ENCODE assay signal across 12 cellular contexts in genomic region chr17:40445769-40446468, GRCh38. TPM values are rescaled to one million over a fixed set of nuclear protein-coding genes. Genes with fewer than 3 reads are reported as not detected.
DNase-seq lines count a peak whose midpoint lies in the region; ATAC-seq and TF ChIP-seq lines count a peak whose summit lies in the region.
"Had no signal": no experiment of that assay in that cellular context is flagged by ENCODE, and none has a peak within 500 bp of the region (broad histone marks: within the 10 kb centered on the region; RNA-seq: fewer than 3 reads in every experiment).

No MANE protein-coding gene starts in this region.

- intact Hi-C loops in activated naive CD4-positive, alpha-beta T cell treated with anti-CD3 and anti-CD28 coated beads for 36 hours (cut with micrococcal nuclease) = loop anchor here (1.0 to 2.0 kb wide), 5 partner anchors 29 to 169 kb away; partner anchors contain the start of gene TOP2A
- intact Hi-C loops in MCF 10A (cut with micrococcal nuclease) (no loop called here), lower leg skin (cut with DNase I; ENCODE audit: low total_unique reads) (loop anchor here (10.0 kb wide), 1 partner anchor 89 kb away; no protein-coding TSS in a partner anchor)

- H3K27me3 Mint-ChIP-seq in activated naive CD4-positive, alpha-beta T cell treated with anti-CD3 and anti-CD28 coated beads, Interleukin-2, amount 50 U/mL, for 24 hours = no peaks in the 10 kb centered on the region
- peaks cover 4% of the 10 kb centered on the region for H3K27me3 Mint-ChIP-seq in activated naive CD4-positive, alpha-beta T cell treated with anti-CD3 and anti-CD28 coated beads for 36 hours (ENCODE audit: low read depth)
- peaks cover 32% of the 10 kb centered on the region for H3K27me3 Mint-ChIP-seq in MCF 10A (ENCODE audit: insufficient read depth, unreplicated experiment)

- BruUV-seq in MCF 10A (replicated peaks; lab: Mats Ljungman, UMichigan) = no TSS peak

- H3K27ac ChIP-seq in upper lobe of left lung = peak overlapping the region; percentile 85 to 92 (median 90)

- no peak overlapping the region for H3K27ac Mint-ChIP-seq in activated naive CD4-positive, alpha-beta T cell treated with anti-CD3 and anti-CD28 coated beads, Interleukin-2, amount 50 U/mL, for 24 hours
- no peak overlapping the region for H3K27ac Mint-ChIP-seq in activated naive CD4-positive, alpha-beta T cell treated with anti-CD3 and anti-CD28 coated beads for 36 hours
- H3K27ac Mint-ChIP-seq in MCF 10A (ENCODE audit: low read depth, unreplicated experiment) = no peak overlapping the region

- ATAC-seq in upper lobe of left lung (ENCODE audit: low FRiP score in 2 of 2) = no peak
- no peak for ATAC-seq in HG03439 (IDR thresholded peaks at IDR 0.05; ENCODE audit: unreplicated experiment)
- ATAC-seq in GM19351 (IDR thresholded peaks at IDR 0.05; ENCODE audit: unreplicated experiment) = no peak

- 61 to 65% methylated on average over 10 of the region's 10 CpGs for WGBS in lower leg skin, 2 donors
- 50 to 51% methylated on average over 10 of the region's 10 CpGs for WGBS in upper lobe of left lung, 2 donors

- peak; percentile 6 for TF ChIP-seq CTCF in MCF 10A (IDR thresholded peaks at IDR 0.05; ENCODE audit: unreplicated experiment)
- TF ChIP-seq CTCF in lower leg skin (IDR thresholded peaks at IDR 0.05) = no peak
- peak in 1 of 6 experiments; percentile 23 for TF ChIP-seq CTCF in upper lobe of left lung (IDR thresholded peaks at IDR 0.05)

- DNase-seq in activated naive CD4-positive, alpha-beta T cell treated with anti-CD3 and anti-CD28 coated beads for 36 hours = no peak
- DNase-seq in MCF 10A (ENCODE audit: unreplicated experiment) (no peak), lower leg skin (ENCODE audit: low spot score in 2 of 2) (no peak), upper lobe of left lung (no peak), NCI-H69 (lab: John Stamatoyannopoulos, UW) (no peak)
- DNase-seq: Caco-2, cerebellar nuclear complex, Karpas-422, occipital lobe had no signal

- no peak for TF ChIP-seq POLR2A in lower leg skin (IDR thresholded peaks at IDR 0.05)
- no peak for TF ChIP-seq POLR2A in upper lobe of left lung (IDR thresholded peaks at IDR 0.05)

- H3K4me1 Mint-ChIP-seq in activated naive CD4-positive, alpha-beta T cell treated with anti-CD3 and anti-CD28 coated beads, Interleukin-2, amount 50 U/mL, for 24 hours = peaks cover 38% of the 10 kb centered on the region
- H3K4me1 Mint-ChIP-seq in activated naive CD4-positive, alpha-beta T cell treated with anti-CD3 and anti-CD28 coated beads for 36 hours (ENCODE audit: low read depth) = peaks cover 30% of the 10 kb centered on the region
- peaks cover 23% of the 10 kb centered on the region for H3K4me1 Mint-ChIP-seq in MCF 10A (ENCODE audit: insufficient read depth, unreplicated experiment)

- peak overlapping the region; percentile 36 for H3K4me3 Mint-ChIP-seq in activated naive CD4-positive, alpha-beta T cell treated with anti-CD3 and anti-CD28 coated beads, Interleukin-2, amount 50 U/mL, for 24 hours
- H3K4me3 Mint-ChIP-seq in activated naive CD4-positive, alpha-beta T cell treated with anti-CD3 and anti-CD28 coated beads for 36 hours = no peak overlapping the region
- no peak overlapping the region for H3K4me3 Mint-ChIP-seq in MCF 10A (ENCODE audit: unreplicated experiment)

- H3K9me3 Mint-ChIP-seq in activated naive CD4-positive, alpha-beta T cell treated with anti-CD3 and anti-CD28 coated beads, Interleukin-2, amount 50 U/mL, for 24 hours = no peaks in the 10 kb centered on the region
- H3K9me3 Mint-ChIP-seq in activated naive CD4-positive, alpha-beta T cell treated with anti-CD3 and anti-CD28 coated beads for 36 hours = no peaks in the 10 kb centered on the region
- H3K9me3 Mint-ChIP-seq in MCF 10A (ENCODE audit: unreplicated experiment) = no peaks in the 10 kb centered on the region

- no peak for TF ChIP-seq EP300 in upper lobe of left lung (IDR thresholded peaks at IDR 0.05)

- POLR2A ChIA-PET in MCF 10A (lab: Yijun Ruan, JAX) = interaction anchor here (6.7 kb wide), 1 partner anchor 25 kb away, joined by 40 read pairs; no protein-coding TSS in a partner anchor

- H3K9me3 ChIP-seq in upper lobe of left lung = no peaks in the 10 kb centered on the region
- H3K9me3 ChIP-seq: Caco-2 had no signal

- no peaks in the 10 kb centered on the region for H3K36me3 Mint-ChIP-seq in activated naive CD4-positive, alpha-beta T cell treated with anti-CD3 and anti-CD28 coated beads, Interleukin-2, amount 50 U/mL, for 24 hours
- no peaks in the 10 kb centered on the region for H3K36me3 Mint-ChIP-seq in activated naive CD4-positive, alpha-beta T cell treated with anti-CD3 and anti-CD28 coated beads for 36 hours (ENCODE audit: low read depth)
- H3K36me3 Mint-ChIP-seq in MCF 10A (ENCODE audit: insufficient read depth, unreplicated experiment) = no peaks in the 10 kb centered on the region

- no peaks in the 10 kb centered on the region for H3K36me3 ChIP-seq in upper lobe of left lung

- H3K4me3 ChIP-seq in lower leg skin (ENCODE audit: low read depth, poor library complexity, severe bottlenecking) (peak overlapping the region; percentile 25), upper lobe of left lung (peak overlapping the region; percentile 22 to 71 (median 67))

- no peaks in the 10 kb centered on the region for H3K27me3 ChIP-seq in upper lobe of left lung

- H3K4me1 ChIP-seq in upper lobe of left lung = peaks cover 61 to 77% (median 75%) of the 10 kb centered on the region in 4 donors

- CTCF ChIA-PET in activated naive CD4-positive, alpha-beta T cell treated with anti-CD3 and anti-CD28 coated beads for 36 hours (lab: Charles Lee) = interaction anchor here (0.6 to 7.3 kb wide), 6 partner anchors 30 to 162 kb away, joined by 3 to 47 read pairs (median 4); no protein-coding TSS in a partner anchor
- CTCF ChIA-PET in MCF 10A (lab: Yijun Ruan, JAX) = interaction anchor here (0.6 to 1.7 kb wide), 6 partner anchors 15 to 1195 kb away, joined by 3 to 8 read pairs (median 4); no protein-coding TSS in a partner anchor

RNA-seq across cellular contexts. Expression of gene IGFBP4, which starts 2.7 kb away (rescaled TPM):
- total RNA-seq in activated naive CD4-positive, alpha-beta T cell treated with anti-CD3 and anti-CD28 coated beads for 36 hours = 1 to 10 TPM; 8.8 to 9.2 TPM
- total RNA-seq in MCF 10A (2022) (6.5 and 14.4 TPM in 2 replicates), lower leg skin (10 to 100 TPM; 35.1 to 90.4 (median 39.6) TPM), upper lobe of left lung (100 to 1,000 TPM in 4 of 6 donors, 10 to 100 TPM in 2; 80.7 to 524 (median 169) TPM)

RNA-seq across cellular contexts. Expression of gene TOP2A, which starts 28.2 kb away (rescaled TPM):
- 100 to 1,000 TPM; 410 to 416 TPM for total RNA-seq in activated naive CD4-positive, alpha-beta T cell treated with anti-CD3 and anti-CD28 coated beads for 36 hours
- total RNA-seq in MCF 10A (2022) (100 and 151 TPM in 2 replicates), lower leg skin (10 to 100 TPM in 1 of 4 donors, 1 to 10 TPM in 3; 5.7 to 11.9 (median 8.2) TPM), upper lobe of left lung (10 to 100 TPM in 2 of 6 donors, 1 to 10 TPM in 3, under 1 TPM in 1; under 0.01 to 14.5 (median 6.2) TPM)

RNA-seq across cellular contexts. Expression of gene TNS4, which starts 55.5 kb away (rescaled TPM):
- total RNA-seq in activated naive CD4-positive, alpha-beta T cell treated with anti-CD3 and anti-CD28 coated beads for 36 hours = 1 to 10 TPM; 4.7 to 5.9 TPM
- total RNA-seq in MCF 10A (2022) = 387 and 522 TPM in 2 replicates
- total RNA-seq in lower leg skin = 1,000 to 10,000 TPM in 1 of 4 donors, 100 to 1,000 TPM in 3; 413 to 1,865 (median 485) TPM
- total RNA-seq in upper lobe of left lung = 1 to 10 TPM in 4 of 6 donors, under 1 TPM in 1, not detected in 1; 0.54 to 5.1 (median 1.1) TPM
- total RNA-seq: Caco-2, occipital lobe had no signal

Comparison
In these comparisons a context has a peak if more than half of its experiments do, and no peak if none do; other contexts are left out.
1. RNA of gene TNS4, which starts 55.5 kb away (total RNA-seq): 413 to 1,865 TPM in lower leg skin and 387 to 522 TPM in MCF 10A; 4.7 to 5.9 TPM in activated naive CD4-positive, alpha-beta T cell treated with anti-CD3 and anti-CD28 coated beads for 36 hours and 0.54 to 5.1 TPM in upper lobe of left lung; every median in the first group is over 10 times any median in the second.